17 cellular contexts compared by ENCODE assay signal in the genomic region with DNA sequence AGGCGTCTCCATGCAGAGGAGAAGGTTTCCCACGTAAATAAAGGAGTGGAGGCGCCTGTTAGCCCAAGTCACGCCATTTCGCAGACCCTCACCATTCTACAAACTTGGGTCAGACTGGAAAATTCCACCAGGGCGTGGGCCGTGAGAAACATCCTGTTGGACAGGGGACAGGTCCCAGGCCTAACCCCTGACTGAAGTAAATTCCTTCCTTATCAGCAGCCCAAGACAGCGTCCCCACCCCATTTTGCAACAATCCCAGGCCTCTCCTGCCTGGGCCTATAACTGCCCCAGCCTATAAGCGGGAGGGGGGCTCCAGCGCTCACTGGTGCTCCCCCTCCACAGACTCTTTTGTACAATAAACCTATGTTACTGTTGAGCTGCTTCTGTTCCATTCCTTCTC. TPM values are rescaled to one million over a fixed set of nuclear protein-coding genes. Genes with fewer than 3 reads are reported as not detected.
DNase-seq lines count a peak whose midpoint lies in the region; ATAC-seq, FAIRE-seq and TF ChIP-seq lines count a peak whose summit lies in the region.
"Had no signal": no experiment of that assay in that cellular context is flagged by ENCODE, and none has a peak within 500 bp of the region (broad histone marks: within the 10 kb centered on the region; RNA-seq: fewer than 3 reads in every experiment).

No MANE protein-coding gene starts in this region.

- no peak overlapping the region for H2BK15ac ChIP-seq in neuronal stem cell (ENCODE audit: low read length)

- H2BK12ac ChIP-seq in neuronal stem cell (ENCODE audit: low read length), result no peak overlapping the region

- H2BK120ac ChIP-seq in neuronal stem cell (ENCODE audit: low read depth, low read length), result no peak overlapping the region

- 64% methylated on average over 10 of the region's 10 CpGs for WGBS in right cardiac atrium
- no CpG with 5 or more reads among the region's 10 CpGs for WGBS in neuronal stem cell (ENCODE audit: extremely low coverage in 2 of 2, insufficient read length in 2 of 2, insufficient replicate concordance in 1 of 2), 2 donors
- WGBS in pancreas, 2 donors, result 57 to 61% methylated on average over 10 of the region's 10 CpGs

- no peak overlapping the region for H3K4ac ChIP-seq in neuronal stem cell (ENCODE audit: low read length)

- H3K4me1 ChIP-seq in right cardiac atrium (ENCODE audit: control insufficient read depth, insufficient read depth, low read length), result no peaks in the 10 kb centered on the region
- peaks cover 0 to 2% of the 10 kb centered on the region in 2 donors for H3K4me1 ChIP-seq in neuronal stem cell (ENCODE audit: control insufficient read depth in 2 of 2, insufficient read depth in 1 of 2, low read depth in 1 of 2, low read length in 2 of 2)
- no peaks in the 10 kb centered on the region for H3K4me1 ChIP-seq in pancreas

- H2BK5ac ChIP-seq in neuronal stem cell (ENCODE audit: low read length), result no peak overlapping the region

- no peak overlapping the region for H2AK5ac ChIP-seq in neuronal stem cell (ENCODE audit: low read depth, low read length)

- intact Hi-C loops in right cardiac atrium (cut with DNase I) (no loop called here), cardiac septum (cut with DNase I) (no loop called here), pancreas (cut with DNase I) (no loop called here)

- no peak overlapping the region for H3K23ac ChIP-seq in neuronal stem cell (ENCODE audit: low read depth, low read length, poor library complexity)

- ATAC-seq in right cardiac atrium, result peak; percentile 64 to 98
- ATAC-seq in HG02678 (IDR thresholded peaks at IDR 0.05; ENCODE audit: unreplicated experiment), result no peak
- no peak for ATAC-seq in pancreas
- ATAC-seq: GM23338 had no signal

- no peak overlapping the region for H3K4me2 ChIP-seq in neuronal stem cell (ENCODE audit: insufficient read depth, low read length, poor library complexity, severe bottlenecking)
- H3K4me2 ChIP-seq: GM23338 had no signal

- H4K91ac ChIP-seq in neuronal stem cell (ENCODE audit: low read depth, low read length, poor library complexity), result no peak overlapping the region

- no peak overlapping the region for H3K14ac ChIP-seq in neuronal stem cell (ENCODE audit: low read length)

- H3K27ac ChIP-seq in right cardiac atrium (ENCODE audit: low read length) (no peak overlapping the region), neuronal stem cell (replicated peaks; ENCODE audit: low read length) (no peak overlapping the region), pancreas (no peak overlapping the region)

- no peak for TF ChIP-seq CTCF in pancreas (IDR thresholded peaks at IDR 0.05)

- H3K9ac ChIP-seq in neuronal stem cell (ENCODE audit: low read depth, low read length, poor library complexity), result no peak overlapping the region

- DNase-seq in right cardiac atrium (peak; percentile 35 to 52 (median 43)), cardiac septum (ENCODE audit: low spot score) (no peak), islet precursor cell (peak; percentile 68), neuronal stem cell (ENCODE audit: low spot score) (no peak), G401 (ENCODE audit: low spot score) (no peak), pancreas (no peak)
- DNase-seq: ACHN; C1 segment of cervical spinal cord; CD4-positive, alpha-beta T cell; DMS79; GDM1; H7 had no signal

- H3K4me3 ChIP-seq in right cardiac atrium (ENCODE audit: low read length) (no peak overlapping the region), neuronal stem cell (ENCODE audit: low read length in 2 of 2) (no peak overlapping the region), pancreas (no peak overlapping the region)
- H3K4me3 ChIP-seq: GM23338 had no signal

- H4K8ac ChIP-seq in neuronal stem cell (ENCODE audit: low read depth, low read length), result no peak overlapping the region

- no peak for FAIRE-seq in pancreas (lab: Jason Lieb, UNC)
- FAIRE-seq: GM12892 had no signal

- H3K18ac ChIP-seq in neuronal stem cell (ENCODE audit: low read length), result no peak overlapping the region

- in situ Hi-C loops in G401 (cut with HindIII; ENCODE audit: low sequenced_read_pairs), result no loop called here

- no peaks in the 10 kb centered on the region for H3K9me3 ChIP-seq in right cardiac atrium (ENCODE audit: control insufficient read depth, low read length)
- no peaks in the 10 kb centered on the region for H3K9me3 ChIP-seq in neuronal stem cell (replicated peaks in 1 of 2; ENCODE audit: control insufficient read depth in 2 of 2, insufficient read depth in 1 of 2, low read depth in 1 of 2, low read length in 2 of 2)
- H3K9me3 ChIP-seq in pancreas, result no peaks in the 10 kb centered on the region

- H3K79me1 ChIP-seq in neuronal stem cell (ENCODE audit: low read depth, low read length), result no peaks in the 10 kb centered on the region

- H3K36me3 ChIP-seq in neuronal stem cell (replicated peaks in 1 of 2; ENCODE audit: control insufficient read depth in 2 of 2, insufficient read depth in 2 of 2, low read length in 2 of 2) (no peaks in the 10 kb centered on the region), pancreas (no peaks in the 10 kb centered on the region)

- H3K27me3 ChIP-seq in right cardiac atrium (ENCODE audit: control insufficient read depth, insufficient read depth) (no peaks in the 10 kb centered on the region), neuronal stem cell (ENCODE audit: control insufficient read depth in 3 of 3, insufficient read depth in 3 of 3, low read depth in 1 of 3, low read length in 3 of 3) (no peaks in the 10 kb centered on the region), pancreas (no peaks in the 10 kb centered on the region)

- H2AFZ ChIP-seq in neuronal stem cell (ENCODE audit: low read length), result peak overlapping the region; percentile 23
- H2AFZ ChIP-seq: GM23338 had no signal

RNA-seq across cellular contexts. Expression of a gene that starts 57.3 kb away (rescaled TPM):
- total RNA-seq in right cardiac atrium, result under 1 TPM; 0.09 to 0.39 (median 0.16) TPM
- 0.11 TPM for polyA plus RNA-seq in right cardiac atrium
- total RNA-seq in cardiac septum, result not detected
- polyA plus RNA-seq in neuronal stem cell (2013, experiment 1 of 2), result not detected
- 0.01 TPM for polyA plus RNA-seq in neuronal stem cell (2013, experiment 2 of 2)
- 0.24 and 1.8 TPM in 2 replicates for total RNA-seq in G401 (2014; rRNA removed; shearing (Covaris generic))
- total RNA-seq in pancreas, result under 1 TPM in 1 of 6 donors, not detected in 5; 0.16 TPM
- under 1 TPM in 1 of 2 donors, not detected in 1; 0.05 TPM for polyA plus RNA-seq in pancreas
- total RNA-seq: CD4-positive, alpha-beta T cell; GM23338; H7; HT-29 had no signal
- polyA plus RNA-seq: GM23338, IgD-negative memory B cell had no signal

Comparison
In these comparisons a context has a peak if more than half of its experiments do, and no peak if none do; other contexts are left out.
1. DNase-seq: peak in right cardiac atrium (3 of 3) and islet precursor cell (single experiment); none in cardiac septum (single experiment), neuronal stem cell (single experiment), G401 (single experiment) and pancreas (0 of 6).
2. ATAC-seq: peak in right cardiac atrium (2 of 2); none in HG02678 (single experiment) and pancreas (0 of 4).